In the genomic region with DNA sequence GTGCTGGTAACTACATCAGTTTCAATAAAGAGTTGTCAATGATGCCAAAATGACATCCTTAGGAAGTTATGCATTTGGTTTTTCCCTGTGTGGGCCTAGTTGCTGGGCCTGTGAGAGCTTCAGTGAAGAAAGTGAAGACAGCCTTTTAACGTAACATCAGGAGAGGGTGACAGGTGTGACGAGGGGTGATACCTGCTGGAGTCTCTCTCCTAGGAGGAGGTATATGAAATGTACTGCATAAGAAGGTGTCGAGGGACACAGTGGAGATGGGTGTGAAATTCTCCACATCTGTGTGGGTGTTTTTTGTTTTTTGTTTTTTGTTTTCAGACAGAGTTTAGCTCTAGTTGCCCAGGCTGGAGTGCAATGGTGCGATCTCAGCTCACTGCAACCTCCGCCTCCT, we compare ENCODE assay signal across 1 cellular context.
TF ChIP-seq lines count a peak whose summit lies in the region.

No MANE protein-coding gene starts in this region.

TF ChIP-seq in H1, 55 proteins besides CTCF, POLR2A, EP300 and RAD21:
- TF ChIP-seq SUZ12 (IDR thresholded peaks at IDR 0.05; ENCODE audit: low read length) = no peak
- TF ChIP-seq SP4 (IDR thresholded peaks at IDR 0.05; ENCODE audit: low read length) = no peak
- TF ChIP-seq RBBP5 (IDR thresholded peaks at IDR 0.05; ENCODE audit: borderline replicate concordance, low read depth, low read length) = no peak
- no peak for TF ChIP-seq CBX8 (IDR thresholded peaks at IDR 0.05; ENCODE audit: borderline replicate concordance, low read depth, low read length)
- no peak for TF ChIP-seq BACH1 (IDR thresholded peaks at IDR 0.05; ENCODE audit: low read length)
- TF ChIP-seq TBP (IDR thresholded peaks at IDR 0.05; ENCODE audit: low read depth, low read length) = no peak
- TF ChIP-seq, protein P1, sequence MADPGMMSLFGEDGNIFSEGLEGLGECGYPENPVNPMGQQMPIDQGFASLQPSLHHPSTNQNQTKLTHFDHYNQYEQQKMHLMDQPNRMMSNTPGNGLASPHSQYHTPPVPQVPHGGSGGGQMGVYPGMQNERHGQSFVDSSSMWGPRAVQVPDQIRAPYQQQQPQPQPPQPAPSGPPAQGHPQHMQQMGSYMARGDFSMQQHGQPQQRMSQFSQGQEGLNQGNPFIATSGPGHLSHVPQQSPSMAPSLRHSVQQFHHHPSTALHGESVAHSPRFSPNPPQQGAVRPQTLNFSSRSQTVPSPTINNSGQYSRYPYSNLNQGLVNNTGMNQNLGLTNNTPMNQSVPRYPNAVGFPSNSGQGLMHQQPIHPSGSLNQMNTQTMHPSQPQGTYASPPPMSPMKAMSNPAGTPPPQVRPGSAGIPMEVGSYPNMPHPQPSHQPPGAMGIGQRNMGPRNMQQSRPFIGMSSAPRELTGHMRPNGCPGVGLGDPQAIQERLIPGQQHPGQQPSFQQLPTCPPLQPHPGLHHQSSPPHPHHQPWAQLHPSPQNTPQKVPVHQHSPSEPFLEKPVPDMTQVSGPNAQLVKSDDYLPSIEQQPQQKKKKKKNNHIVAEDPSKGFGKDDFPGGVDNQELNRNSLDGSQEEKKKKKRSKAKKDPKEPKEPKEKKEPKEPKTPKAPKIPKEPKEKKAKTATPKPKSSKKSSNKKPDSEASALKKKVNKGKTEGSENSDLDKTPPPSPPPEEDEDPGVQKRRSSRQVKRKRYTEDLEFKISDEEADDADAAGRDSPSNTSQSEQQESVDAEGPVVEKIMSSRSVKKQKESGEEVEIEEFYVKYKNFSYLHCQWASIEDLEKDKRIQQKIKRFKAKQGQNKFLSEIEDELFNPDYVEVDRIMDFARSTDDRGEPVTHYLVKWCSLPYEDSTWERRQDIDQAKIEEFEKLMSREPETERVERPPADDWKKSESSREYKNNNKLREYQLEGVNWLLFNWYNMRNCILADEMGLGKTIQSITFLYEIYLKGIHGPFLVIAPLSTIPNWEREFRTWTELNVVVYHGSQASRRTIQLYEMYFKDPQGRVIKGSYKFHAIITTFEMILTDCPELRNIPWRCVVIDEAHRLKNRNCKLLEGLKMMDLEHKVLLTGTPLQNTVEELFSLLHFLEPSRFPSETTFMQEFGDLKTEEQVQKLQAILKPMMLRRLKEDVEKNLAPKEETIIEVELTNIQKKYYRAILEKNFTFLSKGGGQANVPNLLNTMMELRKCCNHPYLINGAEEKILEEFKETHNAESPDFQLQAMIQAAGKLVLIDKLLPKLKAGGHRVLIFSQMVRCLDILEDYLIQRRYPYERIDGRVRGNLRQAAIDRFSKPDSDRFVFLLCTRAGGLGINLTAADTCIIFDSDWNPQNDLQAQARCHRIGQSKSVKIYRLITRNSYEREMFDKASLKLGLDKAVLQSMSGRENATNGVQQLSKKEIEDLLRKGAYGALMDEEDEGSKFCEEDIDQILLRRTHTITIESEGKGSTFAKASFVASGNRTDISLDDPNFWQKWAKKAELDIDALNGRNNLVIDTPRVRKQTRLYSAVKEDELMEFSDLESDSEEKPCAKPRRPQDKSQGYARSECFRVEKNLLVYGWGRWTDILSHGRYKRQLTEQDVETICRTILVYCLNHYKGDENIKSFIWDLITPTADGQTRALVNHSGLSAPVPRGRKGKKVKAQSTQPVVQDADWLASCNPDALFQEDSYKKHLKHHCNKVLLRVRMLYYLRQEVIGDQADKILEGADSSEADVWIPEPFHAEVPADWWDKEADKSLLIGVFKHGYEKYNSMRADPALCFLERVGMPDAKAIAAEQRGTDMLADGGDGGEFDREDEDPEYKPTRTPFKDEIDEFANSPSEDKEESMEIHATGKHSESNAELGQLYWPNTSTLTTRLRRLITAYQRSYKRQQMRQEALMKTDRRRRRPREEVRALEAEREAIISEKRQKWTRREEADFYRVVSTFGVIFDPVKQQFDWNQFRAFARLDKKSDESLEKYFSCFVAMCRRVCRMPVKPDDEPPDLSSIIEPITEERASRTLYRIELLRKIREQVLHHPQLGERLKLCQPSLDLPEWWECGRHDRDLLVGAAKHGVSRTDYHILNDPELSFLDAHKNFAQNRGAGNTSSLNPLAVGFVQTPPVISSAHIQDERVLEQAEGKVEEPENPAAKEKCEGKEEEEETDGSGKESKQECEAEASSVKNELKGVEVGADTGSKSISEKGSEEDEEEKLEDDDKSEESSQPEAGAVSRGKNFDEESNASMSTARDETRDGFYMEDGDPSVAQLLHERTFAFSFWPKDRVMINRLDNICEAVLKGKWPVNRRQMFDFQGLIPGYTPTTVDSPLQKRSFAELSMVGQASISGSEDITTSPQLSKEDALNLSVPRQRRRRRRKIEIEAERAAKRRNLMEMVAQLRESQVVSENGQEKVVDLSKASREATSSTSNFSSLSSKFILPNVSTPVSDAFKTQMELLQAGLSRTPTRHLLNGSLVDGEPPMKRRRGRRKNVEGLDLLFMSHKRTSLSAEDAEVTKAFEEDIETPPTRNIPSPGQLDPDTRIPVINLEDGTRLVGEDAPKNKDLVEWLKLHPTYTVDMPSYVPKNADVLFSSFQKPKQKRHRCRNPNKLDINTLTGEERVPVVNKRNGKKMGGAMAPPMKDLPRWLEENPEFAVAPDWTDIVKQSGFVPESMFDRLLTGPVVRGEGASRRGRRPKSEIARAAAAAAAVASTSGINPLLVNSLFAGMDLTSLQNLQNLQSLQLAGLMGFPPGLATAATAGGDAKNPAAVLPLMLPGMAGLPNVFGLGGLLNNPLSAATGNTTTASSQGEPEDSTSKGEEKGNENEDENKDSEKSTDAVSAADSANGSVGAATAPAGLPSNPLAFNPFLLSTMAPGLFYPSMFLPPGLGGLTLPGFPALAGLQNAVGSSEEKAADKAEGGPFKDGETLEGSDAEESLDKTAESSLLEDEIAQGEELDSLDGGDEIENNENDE (IDR thresholded peaks at IDR 0.05; ENCODE audit: insufficient replicate concordance, low read length) = no peak
- no peak for TF ChIP-seq SP2 (IDR thresholded peaks at IDR 0.05; ENCODE audit: low read length)
- no peak for TF ChIP-seq GTF2F1 (IDR thresholded peaks at IDR 0.05; ENCODE audit: borderline replicate concordance, low read depth, low read length)
- TF ChIP-seq TEAD4 (IDR thresholded peaks at IDR 0.05; ENCODE audit: low read depth, low read length) = no peak
- TF ChIP-seq CREB1 (IDR thresholded peaks at IDR 0.05) = no peak
- no peak for TF ChIP-seq TCF12 (IDR thresholded peaks at IDR 0.05; ENCODE audit: low read depth, low read length)
- no peak for TF ChIP-seq EGR1 (IDR thresholded peaks at IDR 0.05; ENCODE audit: borderline replicate concordance, low read depth, low read length)
- no peak for TF ChIP-seq KDM5A (IDR thresholded peaks at IDR 0.05; ENCODE audit: low read length)
